Comparison of ENCODE assay signal across 14 cellular contexts in the genomic region with DNA sequence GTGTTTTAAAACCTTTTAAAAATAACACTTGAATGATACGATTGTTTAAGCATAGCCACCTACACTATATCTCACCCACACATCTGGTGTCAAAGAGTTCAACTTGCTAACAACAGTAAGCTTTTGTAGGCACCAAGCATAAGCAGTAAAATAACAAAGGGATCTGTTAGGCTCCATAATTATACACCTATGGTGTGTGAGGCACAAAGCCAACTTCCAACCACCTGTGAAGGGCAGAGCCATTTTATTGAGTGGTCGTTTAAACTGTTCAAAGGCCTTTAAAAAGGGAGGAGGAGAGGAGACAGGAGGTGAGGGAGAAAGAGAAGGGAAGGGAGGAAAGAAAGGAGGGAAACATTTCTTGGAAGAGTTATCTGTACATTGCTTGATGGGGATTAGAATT. TPM values are rescaled to one million over a fixed set of nuclear protein-coding genes. Genes with fewer than 3 reads are reported as not detected.
DNase-seq lines count a peak whose midpoint lies in the region; ATAC-seq and TF ChIP-seq lines count a peak whose summit lies in the region.
"Had no signal": no experiment of that assay in that cellular context is flagged by ENCODE, and none has a peak within 500 bp of the region (broad histone marks: within the 10 kb centered on the region; RNA-seq: fewer than 3 reads in every experiment).

No MANE protein-coding gene starts in this region.

- no peaks in the 10 kb centered on the region for H3K9me3 ChIP-seq in prostate gland
- H3K9me3 ChIP-seq: ascending aorta had no signal

- peaks cover 5% of the 10 kb centered on the region for H3K36me3 Mint-ChIP-seq in brain

- H3K27me3 ChIP-seq in prostate gland (replicated peaks; ENCODE audit: insufficient read depth) = no peaks in the 10 kb centered on the region
- H3K27me3 ChIP-seq: ascending aorta had no signal

- TF ChIP-seq CTCF in brain (conservative IDR thresholded peaks at IDR 0.05) (no peak), prostate gland (IDR thresholded peaks at IDR 0.05) (no peak)

- DNase-seq in DMS53 (lab: John Stamatoyannopoulos, UW) = peak; percentile 5
- DNase-seq in DMS53 treated with DMSO at 0.1 percent for 48 hours (lab: John Stamatoyannopoulos, UW; ENCODE audit: unreplicated experiment) = no peak
- peak; percentile 70 for DNase-seq in NCI-H2029 (lab: John Stamatoyannopoulos, UW)
- no peak for DNase-seq in prostate gland (ENCODE audit: low spot score)
- no peak for DNase-seq in HuH-7 (ENCODE audit: low spot score)
- no peak for DNase-seq in T1000 (lab: John Stamatoyannopoulos, UW)
- DNase-seq: NCI-H526 treated with DMSO at 0.1 percent for 48 hours, occipital lobe, SIG-M5, trophoblast cell had no signal

- H3K27me3 Mint-ChIP-seq in brain = no peaks in the 10 kb centered on the region

- H3K9me3 Mint-ChIP-seq in brain = no peaks in the 10 kb centered on the region

- intact Hi-C loops in prostate gland (cut with DNase I) = loop anchor here (10.0 kb wide), 1 partner anchor 102 kb away; the partner anchor contains the start of gene MFSD6

- ATAC-seq in HG03108 (IDR thresholded peaks at IDR 0.05; ENCODE audit: unreplicated experiment) = no peak

- H3K4me3 Mint-ChIP-seq in brain = no peak overlapping the region

- H3K27ac Mint-ChIP-seq in brain = peak overlapping the region in 3 of 5 experiments; percentile 12 to 30 (median 21)

- no peak for TF ChIP-seq POLR2A in prostate gland (IDR thresholded peaks at IDR 0.05)

- H3K4me1 Mint-ChIP-seq in brain = no peaks in the 10 kb centered on the region

- H3K36me3 ChIP-seq in prostate gland = no peaks in the 10 kb centered on the region

- no peaks in the 10 kb centered on the region for H3K4me1 ChIP-seq in prostate gland (replicated peaks)
- H3K4me1 ChIP-seq: ascending aorta had no signal

- peak overlapping the region; percentile 1 to 41 for H3K27ac ChIP-seq in prostate gland
- H3K27ac ChIP-seq: 22Rv1, ascending aorta had no signal

- 41% methylated on average over 2 of the region's 2 CpGs for WGBS in prostate gland

- no peak overlapping the region for H3K4me3 ChIP-seq in prostate gland
- H3K4me3 ChIP-seq: ascending aorta had no signal

RNA-seq across cellular contexts. Expression of gene NEMP2, which starts 27.9 kb away (rescaled TPM):
- 4.0 TPM for polyA plus RNA-seq in brain (ENCODE audit: insufficient read depth, low read depth, low replicate concordance)
- total RNA-seq in prostate gland = 10 to 100 TPM in 1 of 2 donors, 1 to 10 TPM in 1; 4.6 to 14.0 TPM

Comparison
In these comparisons a context has a peak if more than half of its experiments do, and no peak if none do; other contexts are left out.
1. DNase-seq: peak in DMS53 (single experiment) and NCI-H2029 (single experiment); none in DMS53 treated with DMSO at 0.1 percent for 48 hours (single experiment), prostate gland (single experiment), HuH-7 (single experiment) and T1000 (single experiment).